In genomic region chr9:8733096-8733954, GRCh38 we compare ENCODE assay signal across 9 cellular contexts.
DNase-seq lines count a peak whose midpoint lies in the region; ATAC-seq and TF ChIP-seq lines count a peak whose summit lies in the region.
"Had no signal": no experiment of that assay in that cellular context is flagged by ENCODE, and none has a peak within 500 bp of the region (broad histone marks: within the 10 kb centered on the region; RNA-seq: fewer than 3 reads in every experiment).

No MANE protein-coding gene starts in this region.

- ATAC-seq in Right ventricle myocardium superior (ENCODE audit: poor library complexity): peak; percentile 82
- ATAC-seq in activated naive CD8-positive, alpha-beta T cell treated with anti-CD3 and anti-CD28 coated beads, Interleukin-2, amount 50 U/mL, for 24 hours: no peak
- ATAC-seq in activated CD4-positive, alpha-beta T cell treated with anti-CD3 and anti-CD28 coated beads for 36 hours: no peak
- ATAC-seq: SK-N-SH treated with all-trans-retinoic acid at 6 μM for 48 hours had no signal

- H4K91ac ChIP-seq in mesenchymal stem cell (ENCODE audit: low read length): no peak overlapping the region

- no peak overlapping the region for H3K18ac ChIP-seq in mesenchymal stem cell (ENCODE audit: low read depth in 1 of 2, low read length in 2 of 2)

- H3K27me3 ChIP-seq in right atrium auricular region: no peaks in the 10 kb centered on the region
- no peaks in the 10 kb centered on the region for H3K27me3 ChIP-seq in dorsolateral prefrontal cortex
- no peaks in the 10 kb centered on the region for H3K27me3 ChIP-seq in mesenchymal stem cell (ENCODE audit: control insufficient read depth in 1 of 2, insufficient read depth in 1 of 2, low read length in 2 of 2)
- no peaks in the 10 kb centered on the region for H3K27me3 ChIP-seq in vagina

- H4K8ac ChIP-seq in mesenchymal stem cell (ENCODE audit: low read length): no peak overlapping the region

- POLR2A ChIA-PET in activated CD4-positive, alpha-beta T cell treated with anti-CD3 and anti-CD28 coated beads for 36 hours (lab: Charles Lee): no interaction called here

- no peaks in the 10 kb centered on the region for H3K36me3 Mint-ChIP-seq in activated naive CD8-positive, alpha-beta T cell treated with anti-CD3 and anti-CD28 coated beads, Interleukin-2, amount 50 U/mL, for 24 hours (ENCODE audit: low read depth)
- H3K36me3 Mint-ChIP-seq in activated CD4-positive, alpha-beta T cell treated with anti-CD3 and anti-CD28 coated beads for 36 hours (ENCODE audit: low read depth): no peaks in the 10 kb centered on the region

- no peak overlapping the region for H2BK12ac ChIP-seq in mesenchymal stem cell (ENCODE audit: low read length in 2 of 2)

- TF ChIP-seq CTCF in right atrium auricular region (IDR thresholded peaks at IDR 0.05) (no peak), dorsolateral prefrontal cortex (IDR thresholded peaks at IDR 0.05 in 54 of 56, conservative IDR thresholded peaks at IDR 0.05 in 2 of 56; ENCODE audit: low read depth in 1 of 56, partially characterized antibody in 56 of 56) (no peak), vagina (IDR thresholded peaks at IDR 0.05) (no peak)

- H3K79me1 ChIP-seq in mesenchymal stem cell (replicated peaks; ENCODE audit: low read length, poor library complexity, severe bottlenecking): peaks cover 3% of the 10 kb centered on the region

- no peak overlapping the region for H2BK120ac ChIP-seq in mesenchymal stem cell (ENCODE audit: low read depth, low read length)

- H3K14ac ChIP-seq in mesenchymal stem cell (ENCODE audit: low read length in 2 of 2): no peak overlapping the region

- intact Hi-C loops in Right ventricle myocardium superior (cut with DNase I): no loop called here
- intact Hi-C loops in dorsolateral prefrontal cortex (cut with DNase I): no loop called here
- intact Hi-C loops in vagina (cut with DNase I): no loop called here
- intact Hi-C loops in activated CD4-positive, alpha-beta T cell treated with anti-CD3 and anti-CD28 coated beads for 36 hours (cut with DNase I, micrococcal nuclease): no loop called here

- H2BK5ac ChIP-seq in mesenchymal stem cell (ENCODE audit: low read depth, low read length, poor library complexity, severe bottlenecking): no peak overlapping the region

- no peaks in the 10 kb centered on the region for H3K9me3 ChIP-seq in right atrium auricular region
- no peaks in the 10 kb centered on the region for H3K9me3 ChIP-seq in mesenchymal stem cell (ENCODE audit: control insufficient read depth, low read length)
- H3K9me3 ChIP-seq in vagina: no peaks in the 10 kb centered on the region

- CTCF ChIA-PET in activated CD4-positive, alpha-beta T cell treated with anti-CD3 and anti-CD28 coated beads for 36 hours (lab: Charles Lee): interaction anchor here (0.6 kb wide), 1 partner anchor 41 kb away, joined by 3 read pairs; no protein-coding TSS in a partner anchor

- H3K9ac ChIP-seq in mesenchymal stem cell (ENCODE audit: low read length): peak overlapping the region; percentile 61

- no peak overlapping the region for H3K27ac ChIP-seq in right atrium auricular region
- peak overlapping the region in 56 of 59 donors; percentile 7 to 82 (median 68) for H3K27ac ChIP-seq in dorsolateral prefrontal cortex
- H3K27ac ChIP-seq in mesenchymal stem cell (ENCODE audit: low read length, poor library complexity, severe bottlenecking): peak overlapping the region; percentile 1
- no peak overlapping the region for H3K27ac ChIP-seq in vagina

- no peak for TF ChIP-seq POLR2A in vagina (IDR thresholded peaks at IDR 0.05)

- no peak overlapping the region for H2AK5ac ChIP-seq in mesenchymal stem cell (ENCODE audit: low read length, severe bottlenecking)

- 51% methylated on average over 14 of the region's 17 CpGs for WGBS in mesenchymal stem cell

- H3K36me3 ChIP-seq in right atrium auricular region: no peaks in the 10 kb centered on the region
- no peaks in the 10 kb centered on the region for H3K36me3 ChIP-seq in mesenchymal stem cell (ENCODE audit: control insufficient read depth in 1 of 2, insufficient read depth in 2 of 2, low read depth in 1 of 2, low read length in 2 of 2)
- H3K36me3 ChIP-seq in vagina: no peaks in the 10 kb centered on the region

- H2AFZ ChIP-seq in mesenchymal stem cell (ENCODE audit: low read depth, low read length): no peak overlapping the region

- no peak overlapping the region for H3K23ac ChIP-seq in mesenchymal stem cell (ENCODE audit: low read length in 2 of 2)

- no peak overlapping the region for H3K27ac Mint-ChIP-seq in activated naive CD8-positive, alpha-beta T cell treated with anti-CD3 and anti-CD28 coated beads, Interleukin-2, amount 50 U/mL, for 24 hours
- H3K27ac Mint-ChIP-seq in activated CD4-positive, alpha-beta T cell treated with anti-CD3 and anti-CD28 coated beads for 36 hours: no peak overlapping the region

- no peak overlapping the region for H3K4ac ChIP-seq in mesenchymal stem cell (ENCODE audit: low read depth in 1 of 2, low read length in 2 of 2)

- no peaks in the 10 kb centered on the region for H3K27me3 Mint-ChIP-seq in activated naive CD8-positive, alpha-beta T cell treated with anti-CD3 and anti-CD28 coated beads, Interleukin-2, amount 50 U/mL, for 24 hours
- H3K27me3 Mint-ChIP-seq in activated CD4-positive, alpha-beta T cell treated with anti-CD3 and anti-CD28 coated beads for 36 hours: peaks cover 4% of the 10 kb centered on the region

- DNase-seq in Right ventricle myocardium superior: peak; percentile 68
- no peak for DNase-seq in right atrium auricular region (ENCODE audit: low spot score)
- DNase-seq in dorsolateral prefrontal cortex: peak; percentile 54 to 88 (median 76)
- DNase-seq in mesenchymal stem cell: peak; percentile 33
- no peak for DNase-seq in vagina (ENCODE audit: extremely low spot score in 2 of 2)
- DNase-seq in activated naive CD8-positive, alpha-beta T cell treated with anti-CD3 and anti-CD28 coated beads, Interleukin-2, amount 50 U/mL, for 24 hours: no peak
- no peak for DNase-seq in CD1c-positive myeloid dendritic cell (ENCODE audit: extremely low spot score)
- no peak for DNase-seq in activated CD4-positive, alpha-beta T cell treated with anti-CD3 and anti-CD28 coated beads for 36 hours

- H3K4me2 ChIP-seq in mesenchymal stem cell (ENCODE audit: low read length, poor library complexity, severe bottlenecking): no peak overlapping the region

- H3K4me3 Mint-ChIP-seq in activated naive CD8-positive, alpha-beta T cell treated with anti-CD3 and anti-CD28 coated beads, Interleukin-2, amount 50 U/mL, for 24 hours: no peak overlapping the region
- H3K4me3 Mint-ChIP-seq in activated CD4-positive, alpha-beta T cell treated with anti-CD3 and anti-CD28 coated beads for 36 hours: no peak overlapping the region

- peaks cover 0 to 6% of the 10 kb centered on the region in 2 donors for H3K4me1 ChIP-seq in right atrium auricular region
- H3K4me1 ChIP-seq in mesenchymal stem cell (ENCODE audit: control insufficient read depth, insufficient read depth, low read depth, low read length): peaks cover 7% of the 10 kb centered on the region
- peaks cover 10% of the 10 kb centered on the region for H3K4me1 ChIP-seq in vagina

- no peak overlapping the region for H2BK15ac ChIP-seq in mesenchymal stem cell (ENCODE audit: low read depth, poor library complexity, severe bottlenecking)

- H3K4me3 ChIP-seq in right atrium auricular region (peak overlapping the region in 1 of 2 donors; percentile 33), dorsolateral prefrontal cortex (peak overlapping the region in 57 of 59 donors; percentile 2 to 63 (median 41)), mesenchymal stem cell (ENCODE audit: insufficient read depth in 1 of 2, low read depth in 1 of 2, low read length in 2 of 2) (peak overlapping the region in 1 of 2 experiments; percentile 70), vagina (peak overlapping the region; percentile 5 to 32)

- H3K4me1 Mint-ChIP-seq in activated naive CD8-positive, alpha-beta T cell treated with anti-CD3 and anti-CD28 coated beads, Interleukin-2, amount 50 U/mL, for 24 hours: no peaks in the 10 kb centered on the region
- H3K4me1 Mint-ChIP-seq in activated CD4-positive, alpha-beta T cell treated with anti-CD3 and anti-CD28 coated beads for 36 hours: no peaks in the 10 kb centered on the region

- no peaks in the 10 kb centered on the region for H3K9me3 Mint-ChIP-seq in activated naive CD8-positive, alpha-beta T cell treated with anti-CD3 and anti-CD28 coated beads, Interleukin-2, amount 50 U/mL, for 24 hours
- no peaks in the 10 kb centered on the region for H3K9me3 Mint-ChIP-seq in activated CD4-positive, alpha-beta T cell treated with anti-CD3 and anti-CD28 coated beads for 36 hours (ENCODE audit: low read depth)

Comparison
In these comparisons a context has a peak if more than half of its experiments do, and no peak if none do; other contexts are left out.
1. DNase-seq: peak in Right ventricle myocardium superior (single experiment), dorsolateral prefrontal cortex (10 of 10) and mesenchymal stem cell (single experiment); none in right atrium auricular region (single experiment), vagina (0 of 2), activated naive CD8-positive, alpha-beta T cell treated with anti-CD3 and anti-CD28 coated beads, Interleukin-2, amount 50 U/mL, for 24 hours (single experiment), CD1c-positive myeloid dendritic cell (single experiment) and activated CD4-positive, alpha-beta T cell treated with anti-CD3 and anti-CD28 coated beads for 36 hours (single experiment).
2. H3K27ac ChIP-seq: peak in dorsolateral prefrontal cortex (56 of 59) and mesenchymal stem cell (single experiment); none in right atrium auricular region (0 of 2) and vagina (single experiment).